ENCODE assay signal across 15 cellular contexts in the genomic region with DNA sequence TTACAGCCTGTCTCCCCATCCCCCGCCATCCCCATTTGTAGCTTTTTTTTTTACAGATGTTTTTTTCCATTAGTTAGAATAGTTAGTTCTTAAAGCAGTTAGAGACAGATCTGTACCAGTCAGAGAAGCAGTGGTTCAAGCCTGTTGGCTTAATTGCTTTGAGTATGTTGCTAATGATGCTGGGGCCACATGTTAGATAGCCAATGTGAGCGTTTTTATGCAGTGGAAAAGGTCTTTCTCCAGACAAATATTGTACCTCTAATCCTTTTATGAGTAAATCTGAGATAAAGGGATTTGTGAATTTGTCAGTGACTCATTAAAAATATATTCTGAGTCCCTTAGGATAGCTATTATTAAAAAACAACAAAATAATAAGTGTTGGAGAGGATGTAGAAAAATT.
"Had no signal": no experiment of that assay in that cellular context is flagged by ENCODE, and none has a peak within 500 bp of the region (broad histone marks: within the 10 kb centered on the region; RNA-seq: fewer than 3 reads in every experiment).

No MANE protein-coding gene starts in this region.

- DNase-seq: activated CD4-positive, alpha-beta memory T cell treated with anti-CD3 and anti-CD28 coated beads, Interleukin-2, amount 10 ng/mL, durations not matched to agents 7 days and 5 days; activated CD4-positive, alpha-beta T cell treated with anti-CD3 and anti-CD28 coated beads for 4 hours; activated naive CD4-positive, alpha-beta T cell treated with anti-CD3 and anti-CD28 coated beads, Interleukin-2, amount 50 U/mL, for 16 hours; activated T-cell treated with anti-CD3 and anti-CD28 coated beads, Interleukin-2, amount 50 U/mL, for 24 hours; colonic mucosa; nucleus accumbens; stimulated activated CD4-positive, alpha-beta T cell treated with anti-CD3 and anti-CD28 coated beads, Interleukin-4, amount 100 ng/mL, for 24 hours; stimulated activated naive CD4-positive, alpha-beta T cell; trophoblast cell; WERI-Rb-1 had no signal

- H3K27me3 Mint-ChIP-seq: activated CD4-positive, alpha-beta memory T cell treated with anti-CD3 and anti-CD28 coated beads, Interleukin-2, amount 10 ng/mL, durations not matched to agents 7 days and 5 days had no signal

- H3K4me1 Mint-ChIP-seq: activated CD4-positive, alpha-beta memory T cell treated with anti-CD3 and anti-CD28 coated beads, Interleukin-2, amount 10 ng/mL, durations not matched to agents 7 days and 5 days had no signal

- H3K9me3 Mint-ChIP-seq: activated CD4-positive, alpha-beta memory T cell treated with anti-CD3 and anti-CD28 coated beads, Interleukin-2, amount 10 ng/mL, durations not matched to agents 7 days and 5 days; activated T-cell treated with anti-CD3 and anti-CD28 coated beads, Interleukin-2, amount 50 U/mL, for 24 hours had no signal

- H3K27ac Mint-ChIP-seq: activated CD4-positive, alpha-beta memory T cell treated with anti-CD3 and anti-CD28 coated beads, Interleukin-2, amount 10 ng/mL, durations not matched to agents 7 days and 5 days; activated T-cell treated with anti-CD3 and anti-CD28 coated beads, Interleukin-2, amount 50 U/mL, for 24 hours; nephron had no signal

- H3K4me3 Mint-ChIP-seq: activated CD4-positive, alpha-beta memory T cell treated with anti-CD3 and anti-CD28 coated beads, Interleukin-2, amount 10 ng/mL, durations not matched to agents 7 days and 5 days; activated T-cell treated with anti-CD3 and anti-CD28 coated beads, Interleukin-2, amount 50 U/mL, for 24 hours; nephron had no signal

- H3K4me3 ChIP-seq: cardiac muscle cell, colonic mucosa, esophagus muscularis mucosa, right atrium auricular region, skin epidermis had no signal
